ENCODE assay signal across 18 cellular contexts in the genomic region with DNA sequence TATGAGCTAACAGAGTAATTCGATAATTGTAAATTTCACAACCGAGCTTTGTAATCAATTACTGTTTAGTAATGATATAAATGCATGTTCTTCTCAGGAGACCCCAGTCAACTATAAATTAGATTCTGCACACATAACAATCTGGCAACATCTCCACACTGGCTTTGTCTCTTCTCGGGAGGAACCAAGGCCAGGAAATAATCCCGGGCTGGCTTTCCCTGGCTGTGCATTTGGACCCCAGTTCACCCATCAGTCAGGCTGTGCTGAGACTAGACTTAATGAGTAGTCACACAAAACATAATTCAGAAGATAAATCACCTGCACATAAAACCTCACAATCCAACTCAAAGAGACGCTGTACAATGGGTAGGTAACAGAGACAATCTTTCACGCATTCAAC.
"Had no signal": no experiment of that assay in that cellular context is flagged by ENCODE, and none has a peak within 500 bp of the region (broad histone marks: within the 10 kb centered on the region; RNA-seq: fewer than 3 reads in every experiment).

No MANE protein-coding gene starts in this region.

- ATAC-seq: Panc1, PC-3, SK-N-SH treated with all-trans-retinoic acid at 6 μM for 48 hours had no signal

- DNase-seq: KBM-7, MV-4-11, NCI-H1048, NCI-H1105, NCI-H1417, NCI-H1436 treated with DMSO at 0.1 percent for 48 hours, NCI-H1694, NCI-H187 treated with DMSO at 0.1 percent for 48 hours, NCI-H2029 treated with DMSO at 0.1 percent for 48 hours, NCI-H2171 treated with DMSO at 0.1 percent for 48 hours, NCI-H345, NCI-H524, NCI-H774, PC-3, SHP77, SJCRH30 had no signal
